8 cellular contexts compared by ENCODE assay signal in the genomic region with DNA sequence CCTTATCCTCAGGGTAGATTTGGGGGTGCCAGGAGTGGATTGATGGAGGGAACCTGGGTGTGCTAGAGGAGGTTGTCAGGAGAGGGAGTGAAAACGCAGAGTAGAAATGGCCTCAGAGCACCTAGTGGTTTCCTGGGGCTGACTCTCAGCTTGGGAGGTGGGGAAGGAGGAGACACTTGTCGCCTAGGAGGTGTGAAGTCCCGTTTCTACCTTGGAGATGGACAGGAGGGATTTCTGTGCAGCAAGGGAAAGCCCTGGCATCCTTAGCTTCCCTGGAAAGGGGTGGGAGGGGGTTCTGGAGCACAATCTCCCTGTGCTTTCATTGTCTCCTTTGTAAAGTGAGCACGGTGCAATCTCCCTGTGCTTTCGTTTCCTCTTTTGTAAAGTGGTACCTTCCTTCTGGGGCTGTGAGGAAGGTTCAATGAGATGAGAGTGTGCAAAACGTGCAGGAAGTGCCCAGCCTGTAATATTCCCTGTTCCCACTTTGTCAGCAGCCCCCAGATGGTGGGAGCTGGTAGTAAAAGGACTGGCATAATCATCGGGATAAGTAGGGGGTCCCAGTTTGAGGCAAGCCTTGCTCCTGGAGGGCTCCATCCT. TPM values are rescaled to one million over a fixed set of nuclear protein-coding genes. Genes with fewer than 3 reads are reported as not detected.
DNase-seq lines count a peak whose midpoint lies in the region; ATAC-seq and TF ChIP-seq lines count a peak whose summit lies in the region.
"Had no signal": no experiment of that assay in that cellular context is flagged by ENCODE, and none has a peak within 500 bp of the region (broad histone marks: within the 10 kb centered on the region; RNA-seq: fewer than 3 reads in every experiment).

No MANE protein-coding gene starts in this region.

- peaks cover 3% of the 10 kb centered on the region for H3K9me3 Mint-ChIP-seq in nephron

- no peak for TF ChIP-seq POLR2A in Peyer's patch (IDR thresholded peaks at IDR 0.05)

- DNase-seq in Peyer's patch, result peak in 1 of 3 donors; percentile 38
- no peak for DNase-seq in Kasumi-1 (lab: John Stamatoyannopoulos, UW)
- no peak for DNase-seq in tibial artery
- DNase-seq in dedifferentiated amniotic fluid mesenchymal stem cell (ENCODE audit: extremely low spot score), result no peak

- H3K27me3 Mint-ChIP-seq in nephron (ENCODE audit: low read depth), result peaks cover 37% of the 10 kb centered on the region

- ATAC-seq in GM18519 (IDR thresholded peaks at IDR 0.05; ENCODE audit: low FRiP score, unreplicated experiment) (peak; percentile 53), GM21825 (IDR thresholded peaks at IDR 0.05; ENCODE audit: unreplicated experiment) (peak; percentile 59)

- H3K4me3 ChIP-seq in Peyer's patch, result peak overlapping the region in 3 of 4 donors; percentile 2 to 73 (median 28)
- no peak overlapping the region for H3K4me3 ChIP-seq in tibial artery

- H3K4me3 Mint-ChIP-seq in nephron, result peak overlapping the region; percentile 24 to 70 (median 50)

- H3K36me3 ChIP-seq in Peyer's patch (peaks cover 0 to 15% (median 0%) of the 10 kb centered on the region in 3 donors), tibial artery (peaks cover 0 to 12% (median 0%) of the 10 kb centered on the region in 3 donors)

- H3K27me3 ChIP-seq in Peyer's patch, result no peaks in the 10 kb centered on the region
- H3K27me3 ChIP-seq in tibial artery, result no peaks in the 10 kb centered on the region

- H3K4me1 Mint-ChIP-seq in nephron, result no peaks in the 10 kb centered on the region

- TF ChIP-seq CTCF in Peyer's patch (IDR thresholded peaks at IDR 0.05), result no peak
- no peak for TF ChIP-seq CTCF in nephron (IDR thresholded peaks at IDR 0.05; ENCODE audit: unreplicated experiment in 3 of 3)
- no peak for TF ChIP-seq CTCF in tibial artery (IDR thresholded peaks at IDR 0.05)

- no peaks in the 10 kb centered on the region for H3K9me3 ChIP-seq in Peyer's patch
- H3K9me3 ChIP-seq in tibial artery, result no peaks in the 10 kb centered on the region

- H3K27ac Mint-ChIP-seq in nephron, result no peak overlapping the region

- H3K4me1 ChIP-seq in Peyer's patch, result peaks cover 0 to 18% (median 4%) of the 10 kb centered on the region in 4 donors
- H3K4me1 ChIP-seq in tibial artery, result peaks cover 0 to 17% (median 10%) of the 10 kb centered on the region in 4 donors

- H3K27ac ChIP-seq in Peyer's patch (peak overlapping the region in 1 of 4 donors; percentile 82), tibial artery (no peak overlapping the region)
- H3K27ac ChIP-seq: SK-N-MC had no signal

- no peaks in the 10 kb centered on the region for H3K36me3 Mint-ChIP-seq in nephron (ENCODE audit: low read depth)

- intact Hi-C loops in tibial artery (cut with DNase I; ENCODE audit: low total_unique reads), result no loop called here

RNA-seq across cellular contexts. Expression of a gene that starts 1.6 kb away (rescaled TPM):
- 10 to 100 TPM in 3 of 4 donors, 1 to 10 TPM in 1; 7.1 to 53.6 (median 16.7) TPM for total RNA-seq in Peyer's patch

RNA-seq across cellular contexts. Expression of a gene that starts 33.1 kb away (rescaled TPM):
- total RNA-seq in Peyer's patch, result 10 to 100 TPM; 33.9 to 73.1 (median 63.5) TPM

RNA-seq across cellular contexts. Expression of a gene that starts 38.5 kb away (rescaled TPM):
- 10 to 100 TPM in 1 of 4 donors, 1 to 10 TPM in 3; 1.3 to 18.2 (median 3.5) TPM for total RNA-seq in Peyer's patch

Comparison
In these comparisons a context has a peak if more than half of its experiments do, and no peak if none do; other contexts are left out.
1. H3K4me3 ChIP-seq: peak in Peyer's patch (3 of 4); none in tibial artery (0 of 2).